In the genomic region with DNA sequence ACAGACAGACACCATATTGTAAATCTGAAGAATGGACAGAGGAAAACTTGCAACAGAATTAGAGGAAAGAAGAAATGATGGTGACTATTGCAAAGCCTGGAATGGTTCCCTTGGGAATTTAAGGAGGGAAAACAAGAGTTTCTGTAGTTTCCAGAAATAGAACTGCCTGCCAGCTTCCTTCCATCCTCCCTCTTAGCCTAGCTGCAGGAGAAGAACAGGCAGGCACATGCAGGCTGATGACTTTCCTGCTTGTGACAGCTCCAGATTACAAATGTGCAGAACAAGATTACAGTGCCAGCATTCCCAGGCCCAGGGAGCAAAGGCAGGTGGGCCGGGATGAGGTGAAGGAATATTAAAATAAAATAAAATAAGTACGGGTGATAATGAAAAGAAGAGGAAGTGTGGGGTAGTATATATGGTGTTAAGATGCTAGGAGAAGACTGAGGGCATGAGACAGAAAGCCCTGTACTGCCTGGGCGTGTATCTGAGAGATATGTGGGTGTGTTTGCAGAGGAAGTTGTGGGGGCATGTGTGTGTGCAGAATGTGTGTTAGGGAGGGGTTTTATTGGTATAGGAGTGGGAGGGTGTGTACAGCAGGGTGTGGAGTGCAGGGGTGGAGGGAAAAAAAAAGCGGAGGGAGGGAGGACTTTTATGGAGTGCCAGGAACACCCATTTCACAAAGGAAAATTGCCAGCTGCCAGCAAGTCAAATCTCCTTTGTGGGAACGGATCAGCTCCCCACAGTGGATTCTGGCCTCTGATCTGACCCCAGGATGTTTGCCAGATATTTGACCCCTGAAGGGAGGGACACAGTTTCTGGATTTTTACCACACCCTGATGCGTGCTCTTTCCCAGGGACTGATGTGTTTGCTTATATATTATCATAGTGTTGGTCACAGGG, we compare ENCODE assay signal across 8 cellular contexts.
DNase-seq lines count a peak whose midpoint lies in the region; ATAC-seq, FAIRE-seq and TF ChIP-seq lines count a peak whose summit lies in the region.

No MANE protein-coding gene starts in this region.

- no peak overlapping the region for H3K27ac Mint-ChIP-seq in memory B cell

- H3K4me3 ChIP-seq in brain microvascular endothelial cell (ENCODE audit: low read depth, low read length) = no peak overlapping the region

- in situ Hi-C loops in brain microvascular endothelial cell (cut with HindIII; ENCODE audit: low pct_ligation_motif_present, low sequenced_read_pairs) = no loop called here

- no peak for TF ChIP-seq CTCF in brain microvascular endothelial cell (IDR thresholded peaks at IDR 0.05; ENCODE audit: low read depth, low read length, missing control alignments)

- ATAC-seq in memory B cell (ENCODE audit: low read depth) = peak; percentile 35
- ATAC-seq in GM21717 (IDR thresholded peaks at IDR 0.05; ENCODE audit: unreplicated experiment) = no peak

- no peaks in the 10 kb centered on the region for H3K27me3 Mint-ChIP-seq in memory B cell

- peaks cover 11% of the 10 kb centered on the region for H3K4me1 Mint-ChIP-seq in memory B cell

- H3K36me3 ChIP-seq in brain microvascular endothelial cell (replicated peaks) = no peaks in the 10 kb centered on the region

- H3K36me3 Mint-ChIP-seq in memory B cell = no peaks in the 10 kb centered on the region

- H3K27me3 ChIP-seq in brain microvascular endothelial cell (replicated peaks) = no peaks in the 10 kb centered on the region

- no peak overlapping the region for H3K4me3 Mint-ChIP-seq in memory B cell

- DNase-seq in DMS153 treated with DMSO at 0.1 percent for 48 hours (lab: John Stamatoyannopoulos, UW; ENCODE audit: unreplicated experiment) (peak; percentile 21), LoVo (ENCODE audit: low spot score) (peak; percentile 95), brain microvascular endothelial cell (peak; percentile 35), memory B cell (ENCODE audit: low spot score in 2 of 2) (no peak), D341Med (ENCODE audit: low spot score) (no peak), SKM-1 treated with dmso at 0.1 percent for 144 hours (lab: John Stamatoyannopoulos, UW; ENCODE audit: unreplicated experiment) (no peak), RCC 7860 (ENCODE audit: low spot score) (no peak)

- no peak overlapping the region for H3K27ac ChIP-seq in brain microvascular endothelial cell

- H3K9me3 Mint-ChIP-seq in memory B cell = no peaks in the 10 kb centered on the region

- no peak for FAIRE-seq in RCC 7860 (lab: Jason Lieb, UNC)

Comparison
In these comparisons a context has a peak if more than half of its experiments do, and no peak if none do; other contexts are left out.
1. DNase-seq: peak in DMS153 treated with DMSO at 0.1 percent for 48 hours (single experiment), LoVo (single experiment) and brain microvascular endothelial cell (single experiment); none in memory B cell (0 of 2), D341Med (single experiment), SKM-1 treated with dmso at 0.1 percent for 144 hours (single experiment) and RCC 7860 (single experiment).